Comparison of ENCODE assay signal across 9 cellular contexts in genomic region chr20:49687595-49688567, GRCh38. TPM values are rescaled to one million over a fixed set of nuclear protein-coding genes. Genes with fewer than 3 reads are reported as not detected.
DNase-seq lines count a peak whose midpoint lies in the region; ATAC-seq and TF ChIP-seq lines count a peak whose summit lies in the region.
"Had no signal": no experiment of that assay in that cellular context is flagged by ENCODE, and none has a peak within 500 bp of the region (broad histone marks: within the 10 kb centered on the region; RNA-seq: fewer than 3 reads in every experiment).

No MANE protein-coding gene starts in this region.

- no peak overlapping the region for H3K4me3 Mint-ChIP-seq in Caco-2 (ENCODE audit: unreplicated experiment)
- peak overlapping the region; percentile 46 for H3K4me3 Mint-ChIP-seq in neural progenitor cell

- H3K9ac ChIP-seq in neural progenitor cell, result no peak overlapping the region

- H3K9me3 ChIP-seq in Caco-2 (no peaks in the 10 kb centered on the region), neural progenitor cell (ENCODE audit: low read depth) (no peaks in the 10 kb centered on the region)

- ATAC-seq in HG02938 (IDR thresholded peaks at IDR 0.05; ENCODE audit: unreplicated experiment), result no peak
- no peak for ATAC-seq in GM18511 (IDR thresholded peaks at IDR 0.05; ENCODE audit: unreplicated experiment)

- DNase-seq in Caco-2 (peak in 1 of 2 experiments; percentile 32), NCI-H69 (lab: John Stamatoyannopoulos, UW) (peak; percentile 5), dorsolateral prefrontal cortex (no peak), neural progenitor cell (ENCODE audit: low spot score) (peak; percentile 81), DMS153 (lab: John Stamatoyannopoulos, UW) (no peak), occipital lobe (lab: John Stamatoyannopoulos, UW) (no peak)
- DNase-seq: islet precursor cell had no signal

- no TSS peak for BruUV-seq in Caco-2 (replicated peaks; lab: Mats Ljungman, UMichigan)

- H3K27me3 Mint-ChIP-seq in Caco-2 (ENCODE audit: insufficient read depth, unreplicated experiment), result no peaks in the 10 kb centered on the region
- H3K27me3 Mint-ChIP-seq in neural progenitor cell (ENCODE audit: insufficient read depth, low read depth), result peaks cover 2% of the 10 kb centered on the region

- H3K4me1 ChIP-seq in Caco-2, result peaks cover 71% of the 10 kb centered on the region
- H3K4me1 ChIP-seq in neural progenitor cell, result peaks cover 60% of the 10 kb centered on the region

- CTCF ChIA-PET in Caco-2 (lab: Charles Lee), result no interaction called here

- H4K20me1 ChIP-seq in neural progenitor cell (ENCODE audit: low read depth), result peaks cover 100% of the 10 kb centered on the region

- H3K27ac ChIP-seq in dorsolateral prefrontal cortex (peak overlapping the region in 49 of 59 donors; percentile 1 to 83 (median 55)), neural progenitor cell (peak overlapping the region; percentile 95)

- POLR2A ChIA-PET in Caco-2 (lab: Charles Lee), result no interaction called here

- H3K36me3 Mint-ChIP-seq in Caco-2 (ENCODE audit: insufficient read depth, unreplicated experiment), result peaks cover 46% of the 10 kb centered on the region
- H3K36me3 Mint-ChIP-seq in neural progenitor cell, result peaks cover under 1% of the 10 kb centered on the region

- H3K4me1 Mint-ChIP-seq in Caco-2 (ENCODE audit: low read depth, unreplicated experiment), result peaks cover 70% of the 10 kb centered on the region
- H3K4me1 Mint-ChIP-seq in neural progenitor cell, result peaks cover 73% of the 10 kb centered on the region

- H3K36me3 ChIP-seq in Caco-2 (ENCODE audit: control insufficient read depth, insufficient read depth, low read length) (no peaks in the 10 kb centered on the region), neural progenitor cell (no peaks in the 10 kb centered on the region)

- H3K9me3 Mint-ChIP-seq in Caco-2 (ENCODE audit: unreplicated experiment) (no peaks in the 10 kb centered on the region), neural progenitor cell (no peaks in the 10 kb centered on the region)

- H3K79me2 ChIP-seq in neural progenitor cell (ENCODE audit: low read depth), result peaks cover 98% of the 10 kb centered on the region

- intact Hi-C loops in Caco-2 (cut with micrococcal nuclease; ENCODE audit: unreplicated experiment) (no loop called here), dorsolateral prefrontal cortex (cut with DNase I) (no loop called here)

- TF ChIP-seq CTCF in Caco-2 (IDR thresholded peaks at IDR 0.05; ENCODE audit: insufficient read depth in 1 of 2, low read depth in 1 of 2, low read length in 1 of 2, severe bottlenecking in 1 of 2, unreplicated experiment in 1 of 2) (no peak), dorsolateral prefrontal cortex (IDR thresholded peaks at IDR 0.05 in 54 of 56, conservative IDR thresholded peaks at IDR 0.05 in 2 of 56; ENCODE audit: low read depth in 1 of 56, partially characterized antibody in 56 of 56) (no peak), neural progenitor cell (IDR thresholded peaks at IDR 0.05) (no peak)

- peak overlapping the region; percentile 68 for H3K4me2 ChIP-seq in neural progenitor cell

- H3K27me3 ChIP-seq in Caco-2 (replicated peaks; ENCODE audit: control insufficient read depth, insufficient read depth, low read length) (no peaks in the 10 kb centered on the region), dorsolateral prefrontal cortex (no peaks in the 10 kb centered on the region), neural progenitor cell (no peaks in the 10 kb centered on the region)

- H3F3A ChIP-seq in neural progenitor cell (ENCODE audit: low read depth), result peaks cover 56% of the 10 kb centered on the region

- no peak overlapping the region for H2AFZ ChIP-seq in neural progenitor cell (replicated peaks)

- H3K27ac Mint-ChIP-seq in Caco-2 (ENCODE audit: unreplicated experiment) (peak overlapping the region; percentile 53), neural progenitor cell (peak overlapping the region; percentile 99)

- H3K4me3 ChIP-seq in Caco-2 (ENCODE audit: low read depth, low read length) (no peak overlapping the region), dorsolateral prefrontal cortex (no peak overlapping the region), neural progenitor cell (no peak overlapping the region)

RNA-seq across cellular contexts. Expression of gene B4GALT5, which starts 25.8 kb away (rescaled TPM):
- total RNA-seq in Caco-2 (2022) (65.0 and 67.1 TPM in 2 replicates), dorsolateral prefrontal cortex (10 to 100 TPM; 24.2 to 52.0 (median 37.1) TPM), neural progenitor cell (ENCODE audit: low replicate concordance) (45.4 and 60.1 TPM in 2 replicates), occipital lobe (59.3 TPM)

Comparison
In these comparisons a context has a peak if more than half of its experiments do, and no peak if none do; other contexts are left out.
1. DNase-seq: peak in NCI-H69 (single experiment) and neural progenitor cell (single experiment); none in dorsolateral prefrontal cortex (0 of 10), DMS153 (single experiment) and occipital lobe (single experiment).